Comparison of ENCODE assay signal across 28 cellular contexts in genomic region chr4:70299643-70300042, GRCh38. TPM values are rescaled to one million over a fixed set of nuclear protein-coding genes. Genes with fewer than 3 reads are reported as not detected.
"Had no signal": no experiment of that assay in that cellular context is flagged by ENCODE, and none has a peak within 500 bp of the region (broad histone marks: within the 10 kb centered on the region; RNA-seq: fewer than 3 reads in every experiment).

No MANE protein-coding gene starts in this region.

- H3K27ac ChIP-seq: SJCRH30 had no signal

- ATAC-seq: Panc1, PC-3, Right ventricle myocardium inferior, SK-N-SH treated with all-trans-retinoic acid at 6 μM for 48 hours had no signal

- H3K27me3 ChIP-seq: MG63, SJCRH30 had no signal

- DNase-seq: Karpas-422; KBM-7; MG63; NCI-H1092; NCI-H1105 treated with DMSO at 0.1 percent for 48 hours; NCI-H1417 treated with DMSO at 0.1 percent for 48 hours; NCI-H146; NCI-H1694 treated with DMSO at 0.1 percent for 48 hours; NCI-H1930; NCI-H2081; NCI-H2107; NCI-H2227 treated with DMSO at 0.1 percent for 48 hours; NCI-H524; NCI-H69; NCI-H774; NK-92 treated with Interleukin-12 subunit alpha and Interleukin-12 subunit beta, amount 100 ng/mL, for 24 hours; PC-3; SHP77 treated with DMSO at 0.1 percent for 48 hours; SJCRH30; T-helper 1 cell had no signal

- H3K4me1 ChIP-seq: SJCRH30 had no signal

- H3K9me3 ChIP-seq: MG63, SJCRH30 had no signal

- H3K4me3 ChIP-seq: MG63, SJCRH30 had no signal

- H3K36me3 ChIP-seq: MG63, SJCRH30 had no signal

RNA-seq across cellular contexts. Expression of gene CABS1, which starts 35.1 kb away (rescaled TPM):
- total RNA-seq: HT-29, NCI-H460, OCI-LY7, PC-3, Right ventricle myocardium inferior, RPMI7951, SJCRH30 had no signal
- polyA plus RNA-seq: IgD-negative memory B cell had no signal

RNA-seq across cellular contexts. Expression of gene CSN3, which starts 57.2 kb away (rescaled TPM):
- total RNA-seq: HT-29, NCI-H460, OCI-LY7, PC-3, Right ventricle myocardium inferior, RPMI7951, SJCRH30 had no signal
- polyA plus RNA-seq: IgD-negative memory B cell had no signal
